In genomic region chr14:63852817-63853730, GRCh38 we compare ENCODE assay signal across 1 cellular context.
TF ChIP-seq lines count a peak whose summit lies in the region.

A gene with protein sequence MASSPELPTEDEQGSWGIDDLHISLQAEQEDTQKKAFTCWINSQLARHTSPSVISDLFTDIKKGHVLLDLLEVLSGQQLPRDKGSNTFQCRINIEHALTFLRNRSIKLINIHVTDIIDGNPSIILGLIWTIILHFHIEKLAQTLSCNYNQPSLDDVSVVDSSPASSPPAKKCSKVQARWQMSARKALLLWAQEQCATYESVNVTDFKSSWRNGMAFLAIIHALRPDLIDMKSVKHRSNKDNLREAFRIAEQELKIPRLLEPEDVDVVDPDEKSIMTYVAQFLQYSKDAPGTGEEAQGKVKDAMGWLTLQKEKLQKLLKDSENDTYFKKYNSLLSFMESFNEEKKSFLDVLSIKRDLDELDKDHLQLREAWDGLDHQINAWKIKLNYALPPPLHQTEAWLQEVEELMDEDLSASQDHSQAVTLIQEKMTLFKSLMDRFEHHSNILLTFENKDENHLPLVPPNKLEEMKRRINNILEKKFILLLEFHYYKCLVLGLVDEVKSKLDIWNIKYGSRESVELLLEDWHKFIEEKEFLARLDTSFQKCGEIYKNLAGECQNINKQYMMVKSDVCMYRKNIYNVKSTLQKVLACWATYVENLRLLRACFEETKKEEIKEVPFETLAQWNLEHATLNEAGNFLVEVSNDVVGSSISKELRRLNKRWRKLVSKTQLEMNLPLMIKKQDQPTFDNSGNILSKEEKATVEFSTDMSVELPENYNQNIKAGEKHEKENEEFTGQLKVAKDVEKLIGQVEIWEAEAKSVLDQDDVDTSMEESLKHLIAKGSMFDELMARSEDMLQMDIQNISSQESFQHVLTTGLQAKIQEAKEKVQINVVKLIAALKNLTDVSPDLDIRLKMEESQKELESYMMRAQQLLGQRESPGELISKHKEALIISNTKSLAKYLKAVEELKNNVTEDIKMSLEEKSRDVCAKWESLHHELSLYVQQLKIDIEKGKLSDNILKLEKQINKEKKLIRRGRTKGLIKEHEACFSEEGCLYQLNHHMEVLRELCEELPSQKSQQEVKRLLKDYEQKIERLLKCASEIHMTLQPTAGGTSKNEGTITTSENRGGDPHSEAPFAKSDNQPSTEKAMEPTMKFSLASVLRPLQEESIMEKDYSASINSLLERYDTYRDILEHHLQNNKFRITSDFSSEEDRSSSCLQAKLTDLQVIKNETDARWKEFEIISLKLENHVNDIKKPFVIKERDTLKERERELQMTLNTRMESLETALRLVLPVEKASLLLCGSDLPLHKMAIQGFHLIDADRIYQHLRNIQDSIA (N-terminal part only) (plus strand): TSS chr14:63853004. CDS start chr14:63909149, 56,145 bp downstream.

TF ChIP-seq in IMR-90, 13 proteins besides CTCF, POLR2A, EP300 and RAD21:
- TF ChIP-seq SMC3 (IDR thresholded peaks at IDR 0.05; ENCODE audit: low read depth, low read length): no peak
- TF ChIP-seq MXI1 (IDR thresholded peaks at IDR 0.05; ENCODE audit: borderline replicate concordance, low read depth, low read length): 0 out of 2 replicates have a peak, but pooled peaks have one; percentile 14
- TF ChIP-seq CEBPB (IDR thresholded peaks at IDR 0.05; ENCODE audit: low read depth, low read length): no peak
- TF ChIP-seq NFE2L2 (IDR thresholded peaks at IDR 0.05; ENCODE audit: low read depth, low read length): no peak
- TF ChIP-seq, protein P1, sequence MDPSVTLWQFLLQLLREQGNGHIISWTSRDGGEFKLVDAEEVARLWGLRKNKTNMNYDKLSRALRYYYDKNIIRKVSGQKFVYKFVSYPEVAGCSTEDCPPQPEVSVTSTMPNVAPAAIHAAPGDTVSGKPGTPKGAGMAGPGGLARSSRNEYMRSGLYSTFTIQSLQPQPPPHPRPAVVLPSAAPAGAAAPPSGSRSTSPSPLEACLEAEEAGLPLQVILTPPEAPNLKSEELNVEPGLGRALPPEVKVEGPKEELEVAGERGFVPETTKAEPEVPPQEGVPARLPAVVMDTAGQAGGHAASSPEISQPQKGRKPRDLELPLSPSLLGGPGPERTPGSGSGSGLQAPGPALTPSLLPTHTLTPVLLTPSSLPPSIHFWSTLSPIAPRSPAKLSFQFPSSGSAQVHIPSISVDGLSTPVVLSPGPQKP (IDR thresholded peaks at IDR 0.05; ENCODE audit: borderline replicate concordance, low read depth, low read length): no peak
- TF ChIP-seq MAZ (IDR thresholded peaks at IDR 0.05; ENCODE audit: borderline replicate concordance, low read depth, low read length): no peak
- TF ChIP-seq RCOR1 (IDR thresholded peaks at IDR 0.05; ENCODE audit: insufficient replicate concordance, low read length): no peak
- no peak for TF ChIP-seq MAFK (IDR thresholded peaks at IDR 0.05; ENCODE audit: low read depth, low read length)
- TF ChIP-seq FOS (IDR thresholded peaks at IDR 0.05; ENCODE audit: low read depth, low read length): no peak
TF ChIP-seq in IMR-90: peak in this region for 1.
